8 cellular contexts compared by ENCODE assay signal in genomic region chr6:26017567-26017966, GRCh38. TPM values are rescaled to one million over a fixed set of nuclear protein-coding genes. Genes with fewer than 3 reads are reported as not detected.
DNase-seq lines count a peak whose midpoint lies in the region; ATAC-seq and TF ChIP-seq lines count a peak whose summit lies in the region.

No MANE protein-coding gene starts in this region.

- H3K4me3 Mint-ChIP-seq in endothelial cell (ENCODE audit: unreplicated experiment), result peak overlapping the region; percentile 69
- H3K4me3 Mint-ChIP-seq in stimulated activated effector memory CD8-positive, alpha-beta T cell treated with anti-CD3 and anti-CD28 coated beads, Interleukin-12 subunit alpha, Interleukin-12 subunit beta, amount 100 ng/mL, for 72 hours, result peak overlapping the region; percentile 65

- no peaks in the 10 kb centered on the region for H3K27me3 ChIP-seq in mucosa of stomach (ENCODE audit: control insufficient read depth, insufficient read depth, low read length)

- H3K36me3 ChIP-seq in mucosa of stomach (ENCODE audit: control insufficient read depth, insufficient read depth, low read length), result no peaks in the 10 kb centered on the region

- DNase-seq in GOT3 (lab: John Stamatoyannopoulos, UW), result peak; percentile 32
- DNase-seq in activated CD8-positive, alpha-beta memory T cell treated with anti-CD3 and anti-CD28 coated beads, Interleukin-2, amount 50 U/mL, for 1 hour (ENCODE audit: extremely low read depth), result peak; percentile 52
- DNase-seq in endothelial cell (ENCODE audit: low spot score), result peak; percentile 63
- peak; percentile 54 to 81 for DNase-seq in stimulated activated effector memory CD8-positive, alpha-beta T cell treated with anti-CD3 and anti-CD28 coated beads, Interleukin-12 subunit alpha, Interleukin-12 subunit beta, amount 100 ng/mL, for 72 hours (ENCODE audit: low spot score in 2 of 2)
- no peak for DNase-seq in NCI-H2171 (lab: John Stamatoyannopoulos, UW)

- no peak overlapping the region for H3K4me3 ChIP-seq in mucosa of stomach (ENCODE audit: low read length)

- no peak overlapping the region for H3K27ac Mint-ChIP-seq in endothelial cell (ENCODE audit: unreplicated experiment)
- peak overlapping the region; percentile 34 for H3K27ac Mint-ChIP-seq in stimulated activated effector memory CD8-positive, alpha-beta T cell treated with anti-CD3 and anti-CD28 coated beads, Interleukin-12 subunit alpha, Interleukin-12 subunit beta, amount 100 ng/mL, for 72 hours

- no peak for TF ChIP-seq CTCF in endothelial cell (IDR thresholded peaks at IDR 0.05; ENCODE audit: unreplicated experiment)

- H3K4me1 ChIP-seq in mucosa of stomach (ENCODE audit: control insufficient read depth, insufficient read depth, low read length), result no peaks in the 10 kb centered on the region

- ATAC-seq in stimulated activated effector memory CD8-positive, alpha-beta T cell treated with anti-CD3 and anti-CD28 coated beads, Interleukin-12 subunit alpha, Interleukin-12 subunit beta, amount 100 ng/mL, for 72 hours, result peak; percentile 62
- ATAC-seq in HG03135 (IDR thresholded peaks at IDR 0.05; ENCODE audit: unreplicated experiment) (no peak), HG03520 (IDR thresholded peaks at IDR 0.05; ENCODE audit: unreplicated experiment) (no peak)

- H3K9me3 Mint-ChIP-seq in endothelial cell (ENCODE audit: unreplicated experiment), result no peaks in the 10 kb centered on the region
- H3K9me3 Mint-ChIP-seq in stimulated activated effector memory CD8-positive, alpha-beta T cell treated with anti-CD3 and anti-CD28 coated beads, Interleukin-12 subunit alpha, Interleukin-12 subunit beta, amount 100 ng/mL, for 72 hours, result no peaks in the 10 kb centered on the region

- H3K36me3 Mint-ChIP-seq in endothelial cell (ENCODE audit: low read depth, unreplicated experiment), result peaks cover 4% of the 10 kb centered on the region
- peaks cover 26% of the 10 kb centered on the region for H3K36me3 Mint-ChIP-seq in stimulated activated effector memory CD8-positive, alpha-beta T cell treated with anti-CD3 and anti-CD28 coated beads, Interleukin-12 subunit alpha, Interleukin-12 subunit beta, amount 100 ng/mL, for 72 hours

- H3K9ac ChIP-seq in mucosa of stomach (ENCODE audit: low read length), result peak overlapping the region; percentile 40

- peaks cover 10% of the 10 kb centered on the region for H3K4me1 Mint-ChIP-seq in endothelial cell (ENCODE audit: unreplicated experiment)
- H3K4me1 Mint-ChIP-seq in stimulated activated effector memory CD8-positive, alpha-beta T cell treated with anti-CD3 and anti-CD28 coated beads, Interleukin-12 subunit alpha, Interleukin-12 subunit beta, amount 100 ng/mL, for 72 hours, result peaks cover 26% of the 10 kb centered on the region

- no peaks in the 10 kb centered on the region for H3K9me3 ChIP-seq in mucosa of stomach (ENCODE audit: control insufficient read depth, low read length)

- peaks cover 10% of the 10 kb centered on the region for H3K27me3 Mint-ChIP-seq in endothelial cell (ENCODE audit: unreplicated experiment)

RNA-seq across cellular contexts. Expression of gene TRIM38, which starts 55.0 kb away (rescaled TPM):
- 3.8 TPM for total RNA-seq in endothelial cell (ENCODE audit: unreplicated experiment)
